In genomic region chr9:114397848-114398605, GRCh38 we compare ENCODE assay signal across 8 cellular contexts. TPM values are rescaled to one million over a fixed set of nuclear protein-coding genes. Genes with fewer than 3 reads are reported as not detected.
A peak's percentile ranks its signal among the peaks of the same experiment; 100 is the strongest.
DNase-seq lines count a peak whose midpoint lies in the region; ATAC-seq and TF ChIP-seq lines count a peak whose summit lies in the region.

No MANE protein-coding gene starts in this region.

- no peaks in the 10 kb centered on the region for H3K9me3 Mint-ChIP-seq in activated T-cell treated with anti-CD3 and anti-CD28 coated beads, Interleukin-2, amount 50 U/mL, for 72 hours
- H3K9me3 Mint-ChIP-seq in naive B cell, result no peaks in the 10 kb centered on the region
- H3K9me3 Mint-ChIP-seq in stimulated activated effector memory CD8-positive, alpha-beta T cell treated with anti-CD3 and anti-CD28 coated beads, Interleukin-12 subunit alpha, Interleukin-12 subunit beta, amount 100 ng/mL, for 72 hours, result no peaks in the 10 kb centered on the region

- no peak for TF ChIP-seq CTCF in Panc1 (IDR thresholded peaks at IDR 0.05)

- peak overlapping the region; percentile 70 to 75 for H3K4me3 ChIP-seq in Panc1 (ENCODE audit: low read depth in 2 of 2, low read length in 2 of 2)

- CTCF ChIA-PET in Panc1 (lab: Charles Lee), result no interaction called here

- H3K4me1 ChIP-seq in Panc1 (ENCODE audit: control insufficient read depth, insufficient read depth, low read length), result no peaks in the 10 kb centered on the region; the same call in none of the 2 replicates

- in situ Hi-C loops in Panc1 (cut with HindIII; ENCODE audit: low pct_unique_long_range_greater_than_20kb, low sequenced_read_pairs), result no loop called here

- intact Hi-C loops in Panc1 (cut with micrococcal nuclease; ENCODE audit: unreplicated experiment), result no loop called here

- no peaks in the 10 kb centered on the region; the same call in 1 of the 2 replicates for H3K36me3 ChIP-seq in Panc1 (ENCODE audit: control insufficient read depth, insufficient read depth, low read length)

- peaks cover 4 to 8% of the 10 kb centered on the region in 2 donors for H3K36me3 Mint-ChIP-seq in activated T-cell treated with anti-CD3 and anti-CD28 coated beads, Interleukin-2, amount 50 U/mL, for 72 hours (ENCODE audit: insufficient read depth in 2 of 2)
- peaks cover 0 to 14% of the 10 kb centered on the region in 2 donors for H3K36me3 Mint-ChIP-seq in naive B cell
- peaks cover 56% of the 10 kb centered on the region for H3K36me3 Mint-ChIP-seq in stimulated activated effector memory CD8-positive, alpha-beta T cell treated with anti-CD3 and anti-CD28 coated beads, Interleukin-12 subunit alpha, Interleukin-12 subunit beta, amount 100 ng/mL, for 72 hours

- H3K4me3 Mint-ChIP-seq in activated T-cell treated with anti-CD3 and anti-CD28 coated beads, Interleukin-2, amount 50 U/mL, for 72 hours, result peak overlapping the region; percentile 98 to 99
- peak overlapping the region; percentile 84 to 97 (median 91) for H3K4me3 Mint-ChIP-seq in naive B cell
- peak overlapping the region; percentile 95 for H3K4me3 Mint-ChIP-seq in stimulated activated effector memory CD8-positive, alpha-beta T cell treated with anti-CD3 and anti-CD28 coated beads, Interleukin-12 subunit alpha, Interleukin-12 subunit beta, amount 100 ng/mL, for 72 hours

- POLR2A ChIA-PET in Panc1 (lab: Charles Lee), result no interaction called here

- ATAC-seq in GM21529 (IDR thresholded peaks at IDR 0.05; ENCODE audit: unreplicated experiment), result peak; percentile 81
- peak; percentile 96 for ATAC-seq in Panc1
- peak; percentile 90 to 91 for ATAC-seq in activated T-cell treated with anti-CD3 and anti-CD28 coated beads, Interleukin-2, amount 50 U/mL, for 72 hours (replicated peaks in 1 of 2)
- ATAC-seq in naive B cell (ENCODE audit: low read depth in 2 of 2), result peak; percentile 81
- ATAC-seq in stimulated activated effector memory CD8-positive, alpha-beta T cell treated with anti-CD3 and anti-CD28 coated beads, Interleukin-12 subunit alpha, Interleukin-12 subunit beta, amount 100 ng/mL, for 72 hours, result peak; percentile 93

- peak overlapping the region; percentile 75; the same call in 1 of the 2 replicates for H3K27ac ChIP-seq in Panc1 (ENCODE audit: low read length)

- H3K27me3 ChIP-seq in Panc1 (ENCODE audit: control insufficient read depth, insufficient read depth, low read length), result no peaks in the 10 kb centered on the region

- H3K27me3 Mint-ChIP-seq in activated T-cell treated with anti-CD3 and anti-CD28 coated beads, Interleukin-2, amount 50 U/mL, for 72 hours (ENCODE audit: low read depth), result no peaks in the 10 kb centered on the region
- H3K27me3 Mint-ChIP-seq in naive B cell, result no peaks in the 10 kb centered on the region

- no peaks in the 10 kb centered on the region for H3K9me3 ChIP-seq in Panc1 (ENCODE audit: control insufficient read depth, insufficient read depth, low read depth, low read length)

- peak overlapping the region; percentile 91 for H3K27ac Mint-ChIP-seq in activated T-cell treated with anti-CD3 and anti-CD28 coated beads, Interleukin-2, amount 50 U/mL, for 72 hours
- H3K27ac Mint-ChIP-seq in naive B cell, result peak overlapping the region; percentile 96 to 100 (median 97)
- H3K27ac Mint-ChIP-seq in stimulated activated effector memory CD8-positive, alpha-beta T cell treated with anti-CD3 and anti-CD28 coated beads, Interleukin-12 subunit alpha, Interleukin-12 subunit beta, amount 100 ng/mL, for 72 hours, result peak overlapping the region; percentile 91

- peak; percentile 74 for DNase-seq in DMS114 treated with DMSO at 0.1 percent for 48 hours (lab: John Stamatoyannopoulos, UW; ENCODE audit: unreplicated experiment)
- DNase-seq in HuH-7.5 (ENCODE audit: low spot score), result peak; percentile 97
- DNase-seq in Panc1 (ENCODE audit: low read depth, low spot score), result no peak
- peak; percentile 98 for DNase-seq in activated T-cell treated with anti-CD3 and anti-CD28 coated beads, Interleukin-2, amount 50 U/mL, for 72 hours
- DNase-seq in fibroblast of gingiva (ENCODE audit: low read depth), result peak; percentile 93
- DNase-seq in naive B cell, result peak; percentile 98
- peak; percentile 86 to 97 for DNase-seq in stimulated activated effector memory CD8-positive, alpha-beta T cell treated with anti-CD3 and anti-CD28 coated beads, Interleukin-12 subunit alpha, Interleukin-12 subunit beta, amount 100 ng/mL, for 72 hours (ENCODE audit: low spot score in 2 of 2)

- H3K4me1 Mint-ChIP-seq in activated T-cell treated with anti-CD3 and anti-CD28 coated beads, Interleukin-2, amount 50 U/mL, for 72 hours (ENCODE audit: low read depth), result peaks cover 46% of the 10 kb centered on the region
- peaks cover 39 to 56% (median 47%) of the 10 kb centered on the region in 3 donors for H3K4me1 Mint-ChIP-seq in naive B cell
- H3K4me1 Mint-ChIP-seq in stimulated activated effector memory CD8-positive, alpha-beta T cell treated with anti-CD3 and anti-CD28 coated beads, Interleukin-12 subunit alpha, Interleukin-12 subunit beta, amount 100 ng/mL, for 72 hours, result peaks cover 42% of the 10 kb centered on the region

- no TSS peak for BruUV-seq in Panc1 (replicated peaks; lab: Mats Ljungman, UMichigan)

RNA-seq across cellular contexts. Expression of gene AKNA, which starts 10.2 kb away (rescaled TPM):
- 10.1 TPM for total RNA-seq in Panc1 (2021; ENCODE audit: unreplicated experiment)
- polyA plus RNA-seq in Panc1 (2012; ENCODE audit: insufficient read length), result 6.9 TPM
- 100 to 1,000 TPM; 204 to 246 TPM for total RNA-seq in activated T-cell treated with anti-CD3 and anti-CD28 coated beads, Interleukin-2, amount 50 U/mL, for 72 hours
- 10 to 100 TPM in 5 of 6 donors, under 1 TPM in 1; 0.78 to 34.1 (median 13.7) TPM for polyA plus RNA-seq in naive B cell (ENCODE audit: low read depth in 6 of 6)

Comparison
In these comparisons a context has a peak if more than half of its experiments do, and no peak if none do; other contexts are left out.
1. RNA of gene AKNA, which starts 10.2 kb away (total RNA-seq): 204 to 246 TPM in activated T-cell treated with anti-CD3 and anti-CD28 coated beads, Interleukin-2, amount 50 U/mL, for 72 hours; 10.1 TPM in Panc1 (single experiment); every median in the first group is over 10 times any median in the second.
2. Peak in every context shown above with its lines, with median percentiles within 50 percentile points of each other: ATAC-seq, H3K27ac Mint-ChIP-seq and H3K4me3 Mint-ChIP-seq.